ENCODE assay signal across 26 cellular contexts in genomic region chr1:228225165-228225710, GRCh38.
"Had no signal": no experiment of that assay in that cellular context is flagged by ENCODE, and none has a peak within 500 bp of the region (broad histone marks: within the 10 kb centered on the region; RNA-seq: fewer than 3 reads in every experiment).

No MANE protein-coding gene starts in this region.

- FAIRE-seq: HTR-8/SVneo, RCC 7860 had no signal

- H3K27me3 ChIP-seq: MG63, SJSA1 had no signal

- H3K27ac ChIP-seq: HL-60, SJSA1, SK-N-MC had no signal

- H3K36me3 ChIP-seq: SJSA1 had no signal

- H3K9me3 ChIP-seq: SJSA1 had no signal

- DNase-seq: Karpas-422, KG1, MG63, NCI-H1092, NCI-H1105 treated with DMSO at 0.1 percent for 48 hours, NCI-H1417 treated with DMSO at 0.1 percent for 48 hours, NCI-H146, NCI-H187, NCI-H2029, NCI-H2081 treated with DMSO at 0.1 percent for 48 hours, NCI-H2171, NCI-H226, NCI-H446, NCI-H510A, NCI-H524 treated with DMSO at 0.1 percent for 48 hours, NCI-H69, NCI-H774, Right ventricle myocardium superior, RPMI8226, SIG-M5, SW 1271 had no signal

- H3K4me3 ChIP-seq: MG63, SJSA1, SK-N-MC had no signal
